In the genomic region with DNA sequence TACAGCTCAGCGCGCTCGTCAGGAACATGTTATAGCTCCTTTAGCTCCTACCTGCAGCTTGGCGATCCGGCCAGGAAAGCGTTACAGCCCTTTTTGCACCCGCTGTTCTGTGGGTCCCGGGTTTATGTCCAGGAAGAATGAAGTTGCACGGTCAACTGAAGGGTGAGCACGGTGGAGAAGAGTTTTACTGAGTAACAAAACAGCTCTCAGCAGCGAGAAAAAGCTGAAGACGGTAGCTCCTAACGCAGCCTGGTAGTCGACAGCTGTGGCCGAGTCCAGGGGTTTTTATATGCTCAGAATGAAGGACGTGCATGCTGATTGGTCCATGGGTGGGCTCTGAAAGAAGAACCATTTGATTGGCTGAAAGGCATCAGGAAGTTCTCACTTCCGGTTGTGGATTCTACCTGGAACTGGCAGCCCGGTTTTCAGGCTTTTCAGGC, we compare ENCODE assay signal across 20 cellular contexts.
"Had no signal": no experiment of that assay in that cellular context is flagged by ENCODE, and none has a peak within 500 bp of the region (broad histone marks: within the 10 kb centered on the region; RNA-seq: fewer than 3 reads in every experiment).

No MANE protein-coding gene starts in this region.

- H3K9me3 ChIP-seq: vagina had no signal

- H3K4me1 Mint-ChIP-seq: activated CD4-positive, alpha-beta T cell treated with anti-CD3 and anti-CD28 coated beads for 36 hours; stimulated activated naive B cell treated with anti-CD40 and anti-IgM and Interleukin-4, amounts not matched to agents 10 μg/mL and 1 μg/mL and 100 μg/mL, for 72 hours had no signal

- FAIRE-seq: bronchial epithelial cell, islet of Langerhans had no signal

- H3K4me1 ChIP-seq: esophagus squamous epithelium, spleen, tibial nerve, vagina had no signal

- H3K9me3 Mint-ChIP-seq: natural killer cell treated with Interleukin-12 subunit alpha and Interleukin-12 subunit beta and Interleukin-15 and Interleukin-18, amount 100 ng/mL, for 72 hours; stimulated activated naive B cell treated with anti-CD40 and anti-IgM and Interleukin-4, amounts not matched to agents 10 μg/mL and 1 μg/mL and 100 μg/mL, for 72 hours had no signal

- H3K36me3 ChIP-seq: esophagus squamous epithelium, spleen, tibial nerve, vagina, WERI-Rb-1 had no signal

- H3K27me3 Mint-ChIP-seq: activated CD4-positive, alpha-beta T cell treated with anti-CD3 and anti-CD28 coated beads for 36 hours; effector memory CD8-positive, alpha-beta T cell; natural killer cell treated with Interleukin-12 subunit alpha and Interleukin-12 subunit beta and Interleukin-15 and Interleukin-18, amount 100 ng/mL, for 72 hours; stimulated activated naive B cell treated with anti-CD40 and anti-IgM and Interleukin-4, amounts not matched to agents 10 μg/mL and 1 μg/mL and 100 μg/mL, for 72 hours had no signal

- DNase-seq: activated CD4-positive, alpha-beta T cell treated with anti-CD3 and anti-CD28 coated beads for 36 hours; activated CD4-positive, alpha-beta T cell treated with anti-CD3 and anti-CD28 coated beads, Interleukin-2, amount 50 U/mL, for 48 hours; activated gamma-delta T cell; dermis blood vessel endothelial cell; effector memory CD8-positive, alpha-beta T cell; esophagus squamous epithelium; nucleus accumbens; retina; stimulated activated CD4-positive, alpha-beta T cell treated with anti-CD3 and anti-CD28 coated beads, Interleukin-4, amount 100 ng/mL, for 4 hours; stimulated activated naive B cell treated with anti-CD40 and anti-IgM and Interleukin-4, amounts not matched to agents 10 μg/mL and 1 μg/mL and 100 μg/mL, for 72 hours; WERI-Rb-1 had no signal

- H3K27ac ChIP-seq: esophagus squamous epithelium, spleen, tibial nerve, vagina, WERI-Rb-1 had no signal

- H3K27ac Mint-ChIP-seq: activated CD4-positive, alpha-beta T cell treated with anti-CD3 and anti-CD28 coated beads for 36 hours; activated naive CD4-positive, alpha-beta T cell treated with anti-CD3 and anti-CD28 coated beads, Interleukin-2, amount 50 U/mL, for 72 hours; effector memory CD8-positive, alpha-beta T cell; mesothelial cell of epicardium; natural killer cell treated with Interleukin-12 subunit alpha and Interleukin-12 subunit beta and Interleukin-15 and Interleukin-18, amount 100 ng/mL, for 72 hours; stimulated activated naive B cell treated with anti-CD40 and anti-IgM and Interleukin-4, amounts not matched to agents 10 μg/mL and 1 μg/mL and 100 μg/mL, for 72 hours had no signal

- H3K36me3 Mint-ChIP-seq: activated naive CD4-positive, alpha-beta T cell treated with anti-CD3 and anti-CD28 coated beads, Interleukin-2, amount 50 U/mL, for 72 hours; mesothelial cell of epicardium; natural killer cell treated with Interleukin-12 subunit alpha and Interleukin-12 subunit beta and Interleukin-15 and Interleukin-18, amount 100 ng/mL, for 72 hours; stimulated activated naive B cell treated with anti-CD40 and anti-IgM and Interleukin-4, amounts not matched to agents 10 μg/mL and 1 μg/mL and 100 μg/mL, for 72 hours had no signal

- H3K4me3 ChIP-seq: esophagus squamous epithelium, spleen, tibial nerve, vagina had no signal

- H3K27me3 ChIP-seq: esophagus squamous epithelium, spleen, tibial nerve, vagina had no signal

- ATAC-seq: activated CD4-positive, alpha-beta T cell treated with anti-CD3 and anti-CD28 coated beads for 36 hours; activated naive CD4-positive, alpha-beta T cell treated with anti-CD3 and anti-CD28 coated beads, Interleukin-2, amount 50 U/mL, for 72 hours; effector memory CD8-positive, alpha-beta T cell; left lobe of liver; stimulated activated naive B cell treated with anti-CD40 and anti-IgM and Interleukin-4, amounts not matched to agents 10 μg/mL and 1 μg/mL and 100 μg/mL, for 72 hours had no signal

- H3K4me3 Mint-ChIP-seq: activated CD4-positive, alpha-beta T cell treated with anti-CD3 and anti-CD28 coated beads for 36 hours; effector memory CD8-positive, alpha-beta T cell; mesothelial cell of epicardium; natural killer cell treated with Interleukin-12 subunit alpha and Interleukin-12 subunit beta and Interleukin-15 and Interleukin-18, amount 100 ng/mL, for 72 hours; stimulated activated naive B cell treated with anti-CD40 and anti-IgM and Interleukin-4, amounts not matched to agents 10 μg/mL and 1 μg/mL and 100 μg/mL, for 72 hours had no signal
